18 cellular contexts compared by ENCODE assay signal in the genomic region with DNA sequence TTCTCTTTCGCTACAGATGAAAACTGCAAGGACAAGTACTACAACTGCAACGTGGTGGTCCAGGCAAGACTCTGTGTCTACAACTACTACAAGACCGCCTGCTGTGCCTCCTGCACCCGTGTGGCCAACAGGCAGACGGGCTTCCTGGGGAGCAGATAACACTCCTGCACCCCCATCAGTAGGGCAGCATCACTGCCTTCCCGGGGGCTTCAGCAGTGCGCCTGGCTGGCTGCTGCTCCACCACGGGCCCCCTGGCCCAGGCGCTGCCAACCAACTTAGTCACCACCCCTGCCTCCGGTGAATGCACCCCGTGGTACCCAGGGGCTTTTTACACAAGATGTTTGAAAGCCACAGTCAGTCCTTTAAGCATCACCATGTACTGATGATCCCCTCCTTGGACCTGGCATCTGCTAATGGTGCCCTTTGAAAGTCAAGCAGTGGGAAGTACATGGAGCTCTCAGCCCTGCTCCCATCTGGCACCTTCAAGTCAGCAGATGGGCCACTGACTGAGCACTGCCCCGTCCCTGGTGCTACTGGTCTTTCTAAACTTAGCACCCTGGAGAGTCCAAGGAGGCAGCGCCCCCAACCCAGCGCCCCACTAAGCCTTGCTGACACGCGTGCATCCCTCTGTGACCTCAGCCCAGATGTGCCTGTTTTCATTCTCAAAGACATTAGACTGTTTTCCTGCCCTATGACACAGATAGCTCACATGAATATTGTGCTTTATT. TPM values are rescaled to one million over a fixed set of nuclear protein-coding genes. Genes with fewer than 3 reads are reported as not detected.
DNase-seq lines count a peak whose midpoint lies in the region; ATAC-seq and TF ChIP-seq lines count a peak whose summit lies in the region.
"Had no signal": no experiment of that assay in that cellular context is flagged by ENCODE, and none has a peak within 500 bp of the region (broad histone marks: within the 10 kb centered on the region; RNA-seq: fewer than 3 reads in every experiment).

No MANE protein-coding gene starts in this region.

- H3K27ac Mint-ChIP-seq in stimulated activated memory B cell treated with anti-CD40 and anti-IgM and Interleukin-4, amounts not matched to agents 10 μg/mL and 1 μg/mL and 100 μg/mL, for 72 hours = no peak overlapping the region
- no peak overlapping the region for H3K27ac Mint-ChIP-seq in activated naive CD4-positive, alpha-beta T cell treated with anti-CD3 and anti-CD28 coated beads, Interleukin-2, amount 10 ng/mL, durations not matched to agents 7 days and 5 days

- H4K20me1 ChIP-seq in SK-N-SH (ENCODE audit: insufficient read depth) = no peaks in the 10 kb centered on the region

- TF ChIP-seq CTCF in SK-N-SH (IDR thresholded peaks at IDR 0.05) = no peak

- peaks cover 13% of the 10 kb centered on the region for H3F3A ChIP-seq in SK-N-SH (replicated peaks; ENCODE audit: insufficient read depth)

- H3K4me1 ChIP-seq in SK-N-SH (ENCODE audit: control insufficient read depth in 1 of 2, insufficient read depth in 2 of 2, low read depth in 1 of 2, low read length in 1 of 2) = peaks cover 0 to 5% of the 10 kb centered on the region in 2 experiments; a peak in 1 of 4 replicates
- H3K4me1 ChIP-seq: BE2C had no signal

- no peak overlapping the region for H3K27ac ChIP-seq in SK-N-SH (ENCODE audit: low read depth in 2 of 2, low read length in 1 of 2)

- no peak for DNase-seq in SK-N-SH
- peak; percentile 22 for DNase-seq in NCI-H1694 (lab: John Stamatoyannopoulos, UW)
- DNase-seq in cerebellar cortex (ENCODE audit: low spot score) = peak; percentile 22
- no peak for DNase-seq in DMS114 treated with DMSO at 0.1 percent for 48 hours (lab: John Stamatoyannopoulos, UW; ENCODE audit: unreplicated experiment)
- DNase-seq in activated naive CD4-positive, alpha-beta T cell treated with anti-CD3 and anti-CD28 coated beads, Interleukin-2, amount 10 ng/mL, durations not matched to agents 7 days and 5 days = no peak
- DNase-seq: BE2C; CD4-positive, CD25-positive, alpha-beta regulatory T cell; COR-L47; NCI-H1105 treated with DMSO at 0.1 percent for 48 hours; NCI-H187; NCI-H345; NCI-H526 treated with DMSO at 0.1 percent for 48 hours; Right ventricle myocardium superior had no signal

- no peaks in the 10 kb centered on the region for H3K36me3 Mint-ChIP-seq in stimulated activated memory B cell treated with anti-CD40 and anti-IgM and Interleukin-4, amounts not matched to agents 10 μg/mL and 1 μg/mL and 100 μg/mL, for 72 hours
- no peaks in the 10 kb centered on the region for H3K36me3 Mint-ChIP-seq in activated naive CD4-positive, alpha-beta T cell treated with anti-CD3 and anti-CD28 coated beads, Interleukin-2, amount 10 ng/mL, durations not matched to agents 7 days and 5 days
- H3K36me3 Mint-ChIP-seq: CD4-positive, CD25-positive, alpha-beta regulatory T cell had no signal

- H3K4me3 ChIP-seq in SK-N-SH (ENCODE audit: low read depth in 2 of 2, low read length in 1 of 2) = no peak overlapping the region
- H3K4me3 ChIP-seq: GM12878, K562 had no signal

- H3K9me3 Mint-ChIP-seq in stimulated activated memory B cell treated with anti-CD40 and anti-IgM and Interleukin-4, amounts not matched to agents 10 μg/mL and 1 μg/mL and 100 μg/mL, for 72 hours = no peaks in the 10 kb centered on the region
- no peaks in the 10 kb centered on the region for H3K9me3 Mint-ChIP-seq in activated naive CD4-positive, alpha-beta T cell treated with anti-CD3 and anti-CD28 coated beads, Interleukin-2, amount 10 ng/mL, durations not matched to agents 7 days and 5 days
- H3K9me3 Mint-ChIP-seq: CD4-positive, CD25-positive, alpha-beta regulatory T cell had no signal

- no peak for TF ChIP-seq RAD21 in SK-N-SH (IDR thresholded peaks at IDR 0.05; ENCODE audit: low read length)

- peaks cover 15% of the 10 kb centered on the region for H3K4me1 Mint-ChIP-seq in stimulated activated memory B cell treated with anti-CD40 and anti-IgM and Interleukin-4, amounts not matched to agents 10 μg/mL and 1 μg/mL and 100 μg/mL, for 72 hours
- H3K4me1 Mint-ChIP-seq in activated naive CD4-positive, alpha-beta T cell treated with anti-CD3 and anti-CD28 coated beads, Interleukin-2, amount 10 ng/mL, durations not matched to agents 7 days and 5 days = no peaks in the 10 kb centered on the region

- no peaks in the 10 kb centered on the region for H3K9me3 ChIP-seq in SK-N-SH
- H3K9me3 ChIP-seq: BE2C had no signal

- H3K4me3 Mint-ChIP-seq in stimulated activated memory B cell treated with anti-CD40 and anti-IgM and Interleukin-4, amounts not matched to agents 10 μg/mL and 1 μg/mL and 100 μg/mL, for 72 hours = no peak overlapping the region
- no peak overlapping the region for H3K4me3 Mint-ChIP-seq in activated naive CD4-positive, alpha-beta T cell treated with anti-CD3 and anti-CD28 coated beads, Interleukin-2, amount 10 ng/mL, durations not matched to agents 7 days and 5 days
- H3K4me3 Mint-ChIP-seq: CD4-positive, CD25-positive, alpha-beta regulatory T cell had no signal

- TF ChIP-seq EP300 in SK-N-SH (IDR thresholded peaks at IDR 0.05; ENCODE audit: borderline replicate concordance in 1 of 2, low read depth in 1 of 2, low read length in 1 of 2) = no peak

- no peaks in the 10 kb centered on the region for H3K9me2 ChIP-seq in SK-N-SH

- ATAC-seq in SK-N-SH treated with all-trans-retinoic acid at 6 μM for 48 hours (no peak), HG03108 (IDR thresholded peaks at IDR 0.05; ENCODE audit: unreplicated experiment) (no peak)
- peak; percentile 49 for ATAC-seq in stimulated activated memory B cell treated with anti-CD40 and anti-IgM and Interleukin-4, amounts not matched to agents 10 μg/mL and 1 μg/mL and 100 μg/mL, for 72 hours
- ATAC-seq: GM12878, K562 had no signal

- no peak overlapping the region for H3K9ac ChIP-seq in SK-N-SH

- H3K27me3 Mint-ChIP-seq in stimulated activated memory B cell treated with anti-CD40 and anti-IgM and Interleukin-4, amounts not matched to agents 10 μg/mL and 1 μg/mL and 100 μg/mL, for 72 hours = peaks cover 22% of the 10 kb centered on the region
- peaks cover 21% of the 10 kb centered on the region for H3K27me3 Mint-ChIP-seq in activated naive CD4-positive, alpha-beta T cell treated with anti-CD3 and anti-CD28 coated beads, Interleukin-2, amount 10 ng/mL, durations not matched to agents 7 days and 5 days

- 88% methylated on average over 12 of the region's 16 CpGs for WGBS in SK-N-SH (ENCODE audit: low lambda C conversion rate)

- peaks cover 0 to 3% of the 10 kb centered on the region in 2 experiments for H3K36me3 ChIP-seq in SK-N-SH (replicated peaks in 1 of 2; ENCODE audit: control insufficient read depth in 1 of 2, insufficient read depth in 2 of 2, low read length in 1 of 2)
- H3K36me3 ChIP-seq: BE2C had no signal

- no peaks in the 10 kb centered on the region for H3K27me3 ChIP-seq in SK-N-SH (ENCODE audit: insufficient read depth)
- H3K27me3 ChIP-seq: BE2C had no signal

- POLR2A ChIA-PET in SK-N-SH (lab: Yijun Ruan, JAX) = no interaction called here

- no peak overlapping the region for H3K4me2 ChIP-seq in SK-N-SH

- no peaks in the 10 kb centered on the region for H3K79me2 ChIP-seq in SK-N-SH (ENCODE audit: insufficient read depth)

- H2AFZ ChIP-seq in SK-N-SH (ENCODE audit: low read depth) = no peak overlapping the region

- CTCF ChIA-PET in SK-N-SH (lab: Yijun Ruan, JAX) = interaction anchor here (1.0 to 7.7 kb wide), 5 partner anchors 20 to 379 kb away, joined by 3 to 58 read pairs (median 9); no protein-coding TSS in a partner anchor
- CTCF ChIA-PET in activated naive CD4-positive, alpha-beta T cell treated with anti-CD3 and anti-CD28 coated beads, Interleukin-2, amount 10 ng/mL, durations not matched to agents 7 days and 5 days (lab: Charles Lee) = no interaction called here

TF ChIP-seq in SK-N-SH treated with all-trans-retinoic acid at 6 μM for 48 hours, 23 proteins besides CTCF, POLR2A, EP300 and RAD21:
- TF ChIP-seq ZNF70 (CRISPR knock-in tag; IDR thresholded peaks at IDR 0.05) = 0 out of 2 replicates have a peak, but pooled peaks have one; percentile 42
- TF ChIP-seq RARB (CRISPR knock-in tag; IDR thresholded peaks at IDR 0.05) = no peak
- TF ChIP-seq ZC3H10 (CRISPR knock-in tag; IDR thresholded peaks at IDR 0.05) = no peak

TF ChIP-seq in SK-N-SH, 30 proteins besides CTCF, POLR2A, EP300 and RAD21 (continues in another document):
- no peak for TF ChIP-seq FOSL2 (IDR thresholded peaks at IDR 0.05; ENCODE audit: borderline replicate concordance, low read depth)
- no peak for TF ChIP-seq ELF1 (IDR thresholded peaks at IDR 0.05)
- no peak for TF ChIP-seq MXI1 (IDR thresholded peaks at IDR 0.05; ENCODE audit: low read depth, low read length)
- TF ChIP-seq FOXJ3 (CRISPR knock-in tag; IDR thresholded peaks at IDR 0.05) = no peak
- TF ChIP-seq SIN3A (IDR thresholded peaks at IDR 0.05; ENCODE audit: borderline replicate concordance, low read depth, low read length) = no peak
- no peak for TF ChIP-seq YY1 (IDR thresholded peaks at IDR 0.05; ENCODE audit: low read depth)
- no peak for TF ChIP-seq TEAD4 (IDR thresholded peaks at IDR 0.05; ENCODE audit: borderline replicate concordance, insufficient read depth)
- TF ChIP-seq NFIC (IDR thresholded peaks at IDR 0.05; ENCODE audit: borderline replicate concordance) = no peak
- no peak for TF ChIP-seq GABPA (IDR thresholded peaks at IDR 0.05; ENCODE audit: low read depth)
- no peak for TF ChIP-seq RXRA (IDR thresholded peaks at IDR 0.05; ENCODE audit: borderline replicate concordance, low read depth)
- TF ChIP-seq MEF2A (IDR thresholded peaks at IDR 0.05; ENCODE audit: borderline replicate concordance, low read depth) = no peak
- TF ChIP-seq CHD2 (IDR thresholded peaks at IDR 0.05; ENCODE audit: low read length, partially characterized antibody) = no peak
- TF ChIP-seq FOXM1 (IDR thresholded peaks at IDR 0.05; ENCODE audit: low read depth) = no peak

RNA-seq across cellular contexts. Expression of gene NR2E3, which starts 33.0 kb away (rescaled TPM):
- polyA plus RNA-seq in SK-N-SH (2012; rRNA removed) = 0.16 and 0.18 TPM in 2 replicates
- polyA plus RNA-seq in SK-N-SH (2012; cell fraction: cytosol; rRNA removed) = 0.05 TPM in 2 replicates
- polyA plus RNA-seq in SK-N-SH (2012; cell fraction: nucleus; rRNA removed) = 1.3 and 1.4 TPM in 2 replicates
- polyA plus RNA-seq: K562 had no signal

Comparison
In these comparisons a context has a peak if more than half of its experiments do, and no peak if none do; other contexts are left out.
1. DNase-seq: peak in NCI-H1694 (single experiment) and cerebellar cortex (single experiment); none in SK-N-SH (single experiment), DMS114 treated with DMSO at 0.1 percent for 48 hours (single experiment) and activated naive CD4-positive, alpha-beta T cell treated with anti-CD3 and anti-CD28 coated beads, Interleukin-2, amount 10 ng/mL, durations not matched to agents 7 days and 5 days (single experiment).